18 cellular contexts compared by ENCODE assay signal in the genomic region with DNA sequence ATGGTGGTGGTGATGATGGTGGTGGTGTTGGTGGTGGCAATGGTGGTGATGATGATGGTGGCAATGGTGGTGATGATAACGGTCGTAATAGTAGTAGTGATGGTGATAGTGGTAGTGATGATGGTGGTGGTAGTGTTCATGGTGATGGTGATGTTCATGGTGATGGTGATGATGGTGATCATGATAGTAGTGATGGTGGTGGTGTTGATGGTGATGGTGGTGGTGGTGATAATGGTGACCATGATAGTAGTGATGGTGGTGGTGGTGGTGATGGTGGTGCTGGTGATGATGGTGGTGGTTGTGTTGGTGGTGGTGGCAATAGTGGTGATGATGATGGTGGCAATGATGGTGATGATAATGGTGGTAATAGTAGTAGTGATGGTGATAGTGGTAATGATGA.
DNase-seq lines count a peak whose midpoint lies in the region; ATAC-seq, FAIRE-seq and TF ChIP-seq lines count a peak whose summit lies in the region.
"Had no signal": no experiment of that assay in that cellular context is flagged by ENCODE, and none has a peak within 500 bp of the region (broad histone marks: within the 10 kb centered on the region; RNA-seq: fewer than 3 reads in every experiment).

No MANE protein-coding gene starts in this region.

- H3K4me1 ChIP-seq in A549 (peaks cover 20% of the 10 kb centered on the region), H9 (ENCODE audit: insufficient read depth, low read length) (no peaks in the 10 kb centered on the region), IMR-90 (ENCODE audit: control insufficient read depth, insufficient read depth, low read length) (peaks cover 24% of the 10 kb centered on the region)
- H3K4me1 ChIP-seq: HAP-1 had no signal

- no peak for TF ChIP-seq EP300 in A549 (IDR thresholded peaks at IDR 0.05)

- H4K8ac ChIP-seq in H9 (replicated peaks; ENCODE audit: insufficient read length, low read depth, low read length) (no peak overlapping the region), IMR-90 (ENCODE audit: low read depth in 2 of 2, low read length in 2 of 2) (no peak overlapping the region)

- POLR2A ChIA-PET in A549 (lab: Yijun Ruan, JAX), result no interaction called here
- POLR2A ChIA-PET in IMR-90 (lab: Charles Lee; ENCODE audit: unreplicated experiment), result no interaction called here

- no TSS peak for BruUV-seq in IMR-90 (replicated peaks; lab: Mats Ljungman, UMichigan)

- H2AK9ac ChIP-seq in IMR-90 (replicated peaks; ENCODE audit: low read depth, low read length, poor library complexity), result no peak overlapping the region

- no peak for TF ChIP-seq CTCF in A549 (IDR thresholded peaks at IDR 0.05)
- no peak for TF ChIP-seq CTCF in H9 (conservative IDR thresholded peaks at IDR 0.05)
- TF ChIP-seq CTCF in IMR-90 (conservative IDR thresholded peaks at IDR 0.05; ENCODE audit: low read depth, low read length), result no peak
- no peak for TF ChIP-seq CTCF in GM13976 (IDR thresholded peaks at IDR 0.05; ENCODE audit: borderline replicate concordance, control extremely low read depth, extremely low read depth, insufficient read depth, missing control alignments)

- H2BK12ac ChIP-seq in H9 (ENCODE audit: insufficient read length, low read depth, low read length), result no peak overlapping the region

- FAIRE-seq in A549 (lab: Jason Lieb, UNC), result no peak
- FAIRE-seq: G401.6, GM12892, GM19239 had no signal

- in situ Hi-C loops in IMR-90 (cut with MboI; ENCODE audit: low sequenced_read_pairs) (no loop called here), GM13976 (cut with MboI; ENCODE audit: low sequenced_read_pairs, unreplicated experiment) (no loop called here)

- H3K18ac ChIP-seq in H9 (ENCODE audit: insufficient read length, low read depth, low read length) (no peak overlapping the region), IMR-90 (ENCODE audit: low read depth, low read length) (no peak overlapping the region)

- H3K27ac Mint-ChIP-seq in H9, result no peak overlapping the region
- H3K27ac Mint-ChIP-seq: CD4-positive, alpha-beta memory T cell had no signal

- H3K23ac ChIP-seq in H9 (ENCODE audit: insufficient read length, low read depth, low read length), result no peak overlapping the region
- H3K23ac ChIP-seq in IMR-90 (ENCODE audit: low read depth, low read length), result no peak overlapping the region

- dilution Hi-C loops in IMR-90 (cut with HindIII; ENCODE audit: low sequenced_read_pairs, unreplicated experiment), result no loop called here

- DNase-seq in A549 (ENCODE audit: low read depth in 1 of 2, low spot score in 1 of 2) (no peak), H9 (no peak), IMR-90 (no peak), iPS-NIHi7 (ENCODE audit: extremely low spot score) (no peak), MV-4-11 (lab: John Stamatoyannopoulos, UW) (no peak), GM13976 (ENCODE audit: low spot score) (no peak)
- DNase-seq: 8988T; C1 segment of cervical spinal cord; Calu3; CD4-positive, alpha-beta memory T cell; COR-L47; DMS53; DMS79 treated with DMSO at 0.1 percent for 48 hours; GM23248 had no signal

- peaks cover 23% of the 10 kb centered on the region for H3K9me1 ChIP-seq in IMR-90 (ENCODE audit: insufficient read depth, low read length)

- H3T11ph ChIP-seq in H9 (ENCODE audit: low read length), result no peak overlapping the region

- H2AK5ac ChIP-seq in H9 (ENCODE audit: insufficient read length, low read length) (no peak overlapping the region), IMR-90 (ENCODE audit: low read depth, low read length) (peak overlapping the region; percentile 91; the same call in 1 of the 2 replicates)

- no peaks in the 10 kb centered on the region for H3K36me3 Mint-ChIP-seq in H9 (ENCODE audit: insufficient read depth in 1 of 3, low read depth in 3 of 3)
- H3K36me3 Mint-ChIP-seq: CD4-positive, alpha-beta memory T cell had no signal

- TF ChIP-seq POLR2A in A549 (IDR thresholded peaks at IDR 0.05; ENCODE audit: low read length) (no peak), IMR-90 (IDR thresholded peaks at IDR 0.05; ENCODE audit: low read depth, low read length) (no peak)

- TF ChIP-seq RAD21 in A549 (conservative IDR thresholded peaks at IDR 0.05 in 1 of 2, IDR thresholded peaks at IDR 0.05 in 1 of 2) (no peak), IMR-90 (IDR thresholded peaks at IDR 0.05; ENCODE audit: low read length) (no peak)

- H3K4me3 Mint-ChIP-seq in H9, result no peak overlapping the region
- H3K4me3 Mint-ChIP-seq: CD4-positive, alpha-beta memory T cell had no signal

- H3K27ac ChIP-seq in A549 (no peak overlapping the region), H9 (ENCODE audit: insufficient read length, low read depth, low read length) (no peak overlapping the region), IMR-90 (ENCODE audit: insufficient read depth, low read length) (no peak overlapping the region)
- H3K27ac ChIP-seq: GM23248 had no signal

- H3K27me3 Mint-ChIP-seq in H9 (ENCODE audit: low read depth), result peaks cover 7% of the 10 kb centered on the region

- no peaks in the 10 kb centered on the region for H3K79me2 ChIP-seq in H9 (ENCODE audit: insufficient read depth, low read length)

- H2BK15ac ChIP-seq in H9 (ENCODE audit: low read depth, low read length), result no peak overlapping the region
- H2BK15ac ChIP-seq in IMR-90 (ENCODE audit: low read depth, low read length), result no peak overlapping the region

- CTCF ChIA-PET in A549 (lab: Yijun Ruan, JAX), result no interaction called here
- CTCF ChIA-PET in IMR-90 (lab: Yijun Ruan, JAX), result no interaction called here

- H3K4ac ChIP-seq in H9 (ENCODE audit: low read depth, low read length) (no peak overlapping the region), IMR-90 (ENCODE audit: low read depth, low read length) (no peak overlapping the region)

- H4K91ac ChIP-seq in H9 (ENCODE audit: insufficient read length, low read depth, low read length), result no peak overlapping the region
- no peak overlapping the region for H4K91ac ChIP-seq in IMR-90 (ENCODE audit: insufficient read depth, low read depth, low read length)

- H3K4me3 ChIP-seq in A549 (no peak overlapping the region), IMR-90 (ENCODE audit: insufficient read depth, low read depth, low read length) (no peak overlapping the region)
- H3K4me3 ChIP-seq: GM23248, HAP-1 had no signal

- H3K79me1 ChIP-seq in H9 (ENCODE audit: insufficient read depth, low read depth, low read length, poor library complexity, severe bottlenecking) (no peaks in the 10 kb centered on the region), IMR-90 (ENCODE audit: low read depth in 1 of 2, low read length in 2 of 2) (0 out of 4 replicates have a peak, but pooled peaks cover 0 to 3% of the 10 kb centered on the region in 2 experiments)

- no peaks in the 10 kb centered on the region for H3K23me2 ChIP-seq in H9 (ENCODE audit: insufficient read length, low read depth, low read length, poor library complexity, severe bottlenecking)

- H3K36me3 ChIP-seq in IMR-90 (ENCODE audit: control insufficient read depth, insufficient read depth, low read length), result no peaks in the 10 kb centered on the region
- H3K36me3 ChIP-seq: HAP-1 had no signal

- intact Hi-C loops in IMR-90 (cut with micrococcal nuclease), result no loop called here

- H4K5ac ChIP-seq in H9 (ENCODE audit: insufficient read length, low read depth, low read length) (no peak overlapping the region), IMR-90 (ENCODE audit: low read depth, low read length) (no peak overlapping the region)

- H2BK20ac ChIP-seq in H9 (ENCODE audit: low read depth, low read length, poor library complexity, severe bottlenecking) (no peak overlapping the region), IMR-90 (ENCODE audit: low read depth, low read length) (no peak overlapping the region)

- H2BK5ac ChIP-seq in H9 (ENCODE audit: insufficient read length, low read length) (no peak overlapping the region), IMR-90 (ENCODE audit: low read depth, low read length, poor library complexity, severe bottlenecking) (peak overlapping the region; percentile 33)

- H3K56ac ChIP-seq in H9 (ENCODE audit: insufficient read length, low read depth, low read length), result peak overlapping the region; percentile 10
- H3K56ac ChIP-seq in IMR-90 (ENCODE audit: extremely low read depth, insufficient read depth, low read length), result no peak overlapping the region

- no peaks in the 10 kb centered on the region for H4K20me1 ChIP-seq in H9 (ENCODE audit: control insufficient read depth, insufficient read depth, insufficient read length)
- no peaks in the 10 kb centered on the region for H4K20me1 ChIP-seq in IMR-90 (ENCODE audit: insufficient read depth, low read length)

- no peak for ATAC-seq in A549
- ATAC-seq in IMR-90 (ENCODE audit: low read depth), result no peak

- whole genome bisulfite sequencing in A549 (ENCODE audit: missing lambda C conversion rate), result 91% methylated on average over 2 of the region's 2 CpGs
- no CpG with 5 or more reads among the region's 2 CpGs for WGBS in H9 (ENCODE audit: extremely low coverage, insufficient read length, low lambda C conversion rate)
- 95% methylated on average over 2 of the region's 2 CpGs; no CpG with 5 or more reads in 1 of the 2 experiments for WGBS in IMR-90 (ENCODE audit: extremely low coverage in 2 of 2, insufficient read length in 1 of 2), 2 experiments

- no peaks in the 10 kb centered on the region for H3K9me3 Mint-ChIP-seq in H9

- H2BK120ac ChIP-seq in H9 (ENCODE audit: low read depth, low read length, poor library complexity, severe bottlenecking), result no peak overlapping the region
- H2BK120ac ChIP-seq in IMR-90 (ENCODE audit: low read depth, low read length), result no peak overlapping the region

- no peaks in the 10 kb centered on the region for H3K27me3 ChIP-seq in H9 (ENCODE audit: insufficient read depth, low read length)
- no peaks in the 10 kb centered on the region for H3K27me3 ChIP-seq in IMR-90 (ENCODE audit: control insufficient read depth, insufficient read depth, low read length)

- H3K4me2 ChIP-seq in A549, result no peak overlapping the region
- H3K4me2 ChIP-seq in H9 (ENCODE audit: insufficient read depth, insufficient read length, low read length), result no peak overlapping the region
- no peak overlapping the region for H3K4me2 ChIP-seq in IMR-90 (ENCODE audit: low read depth, low read length)

- peaks cover 13 to 19% of the 10 kb centered on the region in 2 experiments for H3K4me1 Mint-ChIP-seq in H9
- H3K4me1 Mint-ChIP-seq: CD4-positive, alpha-beta memory T cell had no signal

- H3K9me3 ChIP-seq in A549 (no peaks in the 10 kb centered on the region), H9 (ENCODE audit: control insufficient read depth, low read depth, low read length) (no peaks in the 10 kb centered on the region), IMR-90 (ENCODE audit: control insufficient read depth, insufficient read depth, low read length) (no peaks in the 10 kb centered on the region)
- H3K9me3 ChIP-seq: HAP-1 had no signal

- H2AFZ ChIP-seq in H9 (ENCODE audit: low read length) (no peak overlapping the region), IMR-90 (replicated peaks; ENCODE audit: low read length, poor library complexity) (no peak overlapping the region)
- H2AFZ ChIP-seq: GM23248 had no signal

- no peak overlapping the region for H3K9ac ChIP-seq in H9 (ENCODE audit: extremely low read depth, insufficient read length, low read length)
- no peak overlapping the region for H3K9ac ChIP-seq in IMR-90 (ENCODE audit: low read depth, low read length)
- H3K9ac ChIP-seq: GM23248 had no signal

- H3K14ac ChIP-seq in H9 (ENCODE audit: insufficient read depth, low read length), result no peak overlapping the region
- no peak overlapping the region for H3K14ac ChIP-seq in IMR-90 (replicated peaks; ENCODE audit: low read depth, low read length)

TF ChIP-seq in IMR-90, 13 proteins besides CTCF, POLR2A, EP300 and RAD21 (continues in another document):
- no peak for TF ChIP-seq FOS (IDR thresholded peaks at IDR 0.05; ENCODE audit: low read depth, low read length)
- TF ChIP-seq RFX5 (IDR thresholded peaks at IDR 0.05; ENCODE audit: low read depth, low read length), result no peak
